ENCODE assay signal across 1 cellular context in genomic region chr7:129438839-129439640, GRCh38.
TF ChIP-seq lines count a peak whose summit lies in the region.

No MANE protein-coding gene starts in this region.

TF ChIP-seq in K562, 482 proteins besides CTCF, POLR2A, EP300 and RAD21 (continued from another document and continues in another):
- TF ChIP-seq, protein P1, sequence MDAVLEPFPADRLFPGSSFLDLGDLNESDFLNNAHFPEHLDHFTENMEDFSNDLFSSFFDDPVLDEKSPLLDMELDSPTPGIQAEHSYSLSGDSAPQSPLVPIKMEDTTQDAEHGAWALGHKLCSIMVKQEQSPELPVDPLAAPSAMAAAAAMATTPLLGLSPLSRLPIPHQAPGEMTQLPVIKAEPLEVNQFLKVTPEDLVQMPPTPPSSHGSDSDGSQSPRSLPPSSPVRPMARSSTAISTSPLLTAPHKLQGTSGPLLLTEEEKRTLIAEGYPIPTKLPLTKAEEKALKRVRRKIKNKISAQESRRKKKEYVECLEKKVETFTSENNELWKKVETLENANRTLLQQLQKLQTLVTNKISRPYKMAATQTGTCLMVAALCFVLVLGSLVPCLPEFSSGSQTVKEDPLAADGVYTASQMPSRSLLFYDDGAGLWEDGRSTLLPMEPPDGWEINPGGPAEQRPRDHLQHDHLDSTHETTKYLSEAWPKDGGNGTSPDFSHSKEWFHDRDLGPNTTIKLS (IDR thresholded peaks at IDR 0.05; ENCODE audit: borderline replicate concordance, low read depth): peak; percentile 87; the same call in 1 of the 2 replicates
- peak; percentile 91 for TF ChIP-seq DACH1 (IDR thresholded peaks at IDR 0.05; ENCODE audit: partially characterized antibody)
- TF ChIP-seq SMARCA4 (IDR thresholded peaks at IDR 0.05): peak; percentile 98
- no peak for TF ChIP-seq HMG20B (CRISPR knock-in tag; IDR thresholded peaks at IDR 0.05)
- TF ChIP-seq SMARCA5 (IDR thresholded peaks at IDR 0.05): no peak
- peak; percentile 78 for TF ChIP-seq L3MBTL2 (IDR thresholded peaks at IDR 0.05)
- TF ChIP-seq ZBTB17 (CRISPR knock-in tag; IDR thresholded peaks at IDR 0.05): peak; percentile 70; the same call in 1 of the 2 replicates
- peak; percentile 75 for TF ChIP-seq NEUROD1 (IDR thresholded peaks at IDR 0.05; ENCODE audit: borderline replicate concordance, low read depth, low read length, partially characterized antibody)
- no peak for TF ChIP-seq ZFP91 (CRISPR knock-in tag; IDR thresholded peaks at IDR 0.05)
- 0 out of 2 replicates have a peak, but pooled peaks have one; percentile 34 for TF ChIP-seq E2F5 (CRISPR knock-in tag; IDR thresholded peaks at IDR 0.05)
- TF ChIP-seq EGR1 (conservative IDR thresholded peaks at IDR 0.05): peak; percentile 98
- TF ChIP-seq, protein P2, sequence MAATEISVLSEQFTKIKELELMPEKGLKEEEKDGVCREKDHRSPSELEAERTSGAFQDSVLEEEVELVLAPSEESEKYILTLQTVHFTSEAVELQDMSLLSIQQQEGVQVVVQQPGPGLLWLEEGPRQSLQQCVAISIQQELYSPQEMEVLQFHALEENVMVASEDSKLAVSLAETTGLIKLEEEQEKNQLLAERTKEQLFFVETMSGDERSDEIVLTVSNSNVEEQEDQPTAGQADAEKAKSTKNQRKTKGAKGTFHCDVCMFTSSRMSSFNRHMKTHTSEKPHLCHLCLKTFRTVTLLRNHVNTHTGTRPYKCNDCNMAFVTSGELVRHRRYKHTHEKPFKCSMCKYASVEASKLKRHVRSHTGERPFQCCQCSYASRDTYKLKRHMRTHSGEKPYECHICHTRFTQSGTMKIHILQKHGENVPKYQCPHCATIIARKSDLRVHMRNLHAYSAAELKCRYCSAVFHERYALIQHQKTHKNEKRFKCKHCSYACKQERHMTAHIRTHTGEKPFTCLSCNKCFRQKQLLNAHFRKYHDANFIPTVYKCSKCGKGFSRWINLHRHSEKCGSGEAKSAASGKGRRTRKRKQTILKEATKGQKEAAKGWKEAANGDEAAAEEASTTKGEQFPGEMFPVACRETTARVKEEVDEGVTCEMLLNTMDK (IDR thresholded peaks at IDR 0.05; ENCODE audit: borderline replicate concordance, insufficient read depth, low read depth, low read length, poor library complexity, severe bottlenecking): no peak
- TF ChIP-seq TAL1 (IDR thresholded peaks at IDR 0.05): peak; percentile 94
- no peak; the same call in 1 of the 2 replicates for TF ChIP-seq MYNN (IDR thresholded peaks at IDR 0.05)
- no peak for TF ChIP-seq MYNN (CRISPR knock-in tag; IDR thresholded peaks at IDR 0.05)
- peak; percentile 98 for TF ChIP-seq ARID1B (IDR thresholded peaks at IDR 0.05)
- TF ChIP-seq, protein P3, sequence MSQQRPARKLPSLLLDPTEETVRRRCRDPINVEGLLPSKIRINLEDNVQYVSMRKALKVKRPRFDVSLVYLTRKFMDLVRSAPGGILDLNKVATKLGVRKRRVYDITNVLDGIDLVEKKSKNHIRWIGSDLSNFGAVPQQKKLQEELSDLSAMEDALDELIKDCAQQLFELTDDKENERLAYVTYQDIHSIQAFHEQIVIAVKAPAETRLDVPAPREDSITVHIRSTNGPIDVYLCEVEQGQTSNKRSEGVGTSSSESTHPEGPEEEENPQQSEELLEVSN (IDR thresholded peaks at IDR 0.05; ENCODE audit: borderline replicate concordance in 1 of 2, extremely low read depth in 1 of 2, insufficient read depth in 1 of 2, insufficient read length in 1 of 2, low read depth in 1 of 2, low read length in 1 of 2, poor library complexity in 1 of 2, severe bottlenecking in 1 of 2): no peak
- peak; percentile 34; the same call in 1 of the 2 replicates for TF ChIP-seq MEF2D (tag; conservative IDR thresholded peaks at IDR 0.05; ENCODE audit: low read depth)
- TF ChIP-seq, protein P4, sequence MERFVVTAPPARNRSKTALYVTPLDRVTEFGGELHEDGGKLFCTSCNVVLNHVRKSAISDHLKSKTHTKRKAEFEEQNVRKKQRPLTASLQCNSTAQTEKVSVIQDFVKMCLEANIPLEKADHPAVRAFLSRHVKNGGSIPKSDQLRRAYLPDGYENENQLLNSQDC (CRISPR knock-in tag; IDR thresholded peaks at IDR 0.05): no peak
- TF ChIP-seq FOXA3 (CRISPR knock-in tag; conservative IDR thresholded peaks at IDR 0.05 in 1 of 2, IDR thresholded peaks at IDR 0.05 in 1 of 2): peak in 1 of 2 experiments; percentile 34; a peak in 1 of 4 replicates
- peak; percentile 90 for TF ChIP-seq LCOR (CRISPR knock-in tag; IDR thresholded peaks at IDR 0.05)
- TF ChIP-seq, protein P5, sequence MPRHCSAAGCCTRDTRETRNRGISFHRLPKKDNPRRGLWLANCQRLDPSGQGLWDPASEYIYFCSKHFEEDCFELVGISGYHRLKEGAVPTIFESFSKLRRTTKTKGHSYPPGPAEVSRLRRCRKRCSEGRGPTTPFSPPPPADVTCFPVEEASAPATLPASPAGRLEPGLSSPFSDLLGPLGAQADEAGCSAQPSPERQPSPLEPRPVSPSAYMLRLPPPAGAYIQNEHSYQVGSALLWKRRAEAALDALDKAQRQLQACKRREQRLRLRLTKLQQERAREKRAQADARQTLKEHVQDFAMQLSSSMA (CRISPR knock-in tag; IDR thresholded peaks at IDR 0.05): no peak
- peak; percentile 92 for TF ChIP-seq TEAD4 (IDR thresholded peaks at IDR 0.05; ENCODE audit: low read length)
- TF ChIP-seq TEAD4 (CRISPR knock-in tag; IDR thresholded peaks at IDR 0.05; ENCODE audit: borderline replicate concordance): no peak
- TF ChIP-seq ZNF57 (CRISPR knock-in tag; IDR thresholded peaks at IDR 0.05): no peak
- TF ChIP-seq USF2 (CRISPR knock-in tag; IDR thresholded peaks at IDR 0.05): peak; percentile 80
- no peak for TF ChIP-seq CLOCK (CRISPR knock-in tag; IDR thresholded peaks at IDR 0.05; ENCODE audit: borderline replicate concordance)
- no peak; the same call in 1 of the 2 replicates for TF ChIP-seq TARDBP (IDR thresholded peaks at IDR 0.05)
- peak; percentile 74 for TF ChIP-seq NFATC3 (IDR thresholded peaks at IDR 0.05)
- peak; percentile 27; the same call in 1 of the 2 replicates for TF ChIP-seq GMEB1 (CRISPR knock-in tag; IDR thresholded peaks at IDR 0.05)
- TF ChIP-seq ZNF175 (CRISPR knock-in tag; IDR thresholded peaks at IDR 0.05; ENCODE audit: low read depth): peak; percentile 93
- no peak for TF ChIP-seq CEBPZ (IDR thresholded peaks at IDR 0.05; ENCODE audit: borderline replicate concordance, low read depth, low read length)
- TF ChIP-seq, protein P6, sequence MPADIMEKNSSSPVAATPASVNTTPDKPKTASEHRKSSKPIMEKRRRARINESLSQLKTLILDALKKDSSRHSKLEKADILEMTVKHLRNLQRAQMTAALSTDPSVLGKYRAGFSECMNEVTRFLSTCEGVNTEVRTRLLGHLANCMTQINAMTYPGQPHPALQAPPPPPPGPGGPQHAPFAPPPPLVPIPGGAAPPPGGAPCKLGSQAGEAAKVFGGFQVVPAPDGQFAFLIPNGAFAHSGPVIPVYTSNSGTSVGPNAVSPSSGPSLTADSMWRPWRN (IDR thresholded peaks at IDR 0.05; ENCODE audit: low read depth): peak; percentile 75
- no peak for TF ChIP-seq ZNF133 (CRISPR knock-in tag; IDR thresholded peaks at IDR 0.05)
- no peak for TF ChIP-seq STAT5B (CRISPR knock-in tag; IDR thresholded peaks at IDR 0.05)
- TF ChIP-seq USF1 (CRISPR knock-in tag; IDR thresholded peaks at IDR 0.05): peak; percentile 89
- no peak; the same call in 1 of the 2 replicates for TF ChIP-seq POLR2AphosphoS2 (IDR thresholded peaks at IDR 0.05; ENCODE audit: low read length)
- TF ChIP-seq, protein P7, sequence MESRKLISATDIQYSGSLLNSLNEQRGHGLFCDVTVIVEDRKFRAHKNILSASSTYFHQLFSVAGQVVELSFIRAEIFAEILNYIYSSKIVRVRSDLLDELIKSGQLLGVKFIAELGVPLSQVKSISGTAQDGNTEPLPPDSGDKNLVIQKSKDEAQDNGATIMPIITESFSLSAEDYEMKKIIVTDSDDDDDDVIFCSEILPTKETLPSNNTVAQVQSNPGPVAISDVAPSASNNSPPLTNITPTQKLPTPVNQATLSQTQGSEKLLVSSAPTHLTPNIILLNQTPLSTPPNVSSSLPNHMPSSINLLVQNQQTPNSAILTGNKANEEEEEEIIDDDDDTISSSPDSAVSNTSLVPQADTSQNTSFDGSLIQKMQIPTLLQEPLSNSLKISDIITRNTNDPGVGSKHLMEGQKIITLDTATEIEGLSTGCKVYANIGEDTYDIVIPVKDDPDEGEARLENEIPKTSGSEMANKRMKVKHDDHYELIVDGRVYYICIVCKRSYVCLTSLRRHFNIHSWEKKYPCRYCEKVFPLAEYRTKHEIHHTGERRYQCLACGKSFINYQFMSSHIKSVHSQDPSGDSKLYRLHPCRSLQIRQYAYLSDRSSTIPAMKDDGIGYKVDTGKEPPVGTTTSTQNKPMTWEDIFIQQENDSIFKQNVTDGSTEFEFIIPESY (CRISPR knock-in tag; IDR thresholded peaks at IDR 0.05): no peak
